ENCODE assay signal across 9 cellular contexts in the genomic region with DNA sequence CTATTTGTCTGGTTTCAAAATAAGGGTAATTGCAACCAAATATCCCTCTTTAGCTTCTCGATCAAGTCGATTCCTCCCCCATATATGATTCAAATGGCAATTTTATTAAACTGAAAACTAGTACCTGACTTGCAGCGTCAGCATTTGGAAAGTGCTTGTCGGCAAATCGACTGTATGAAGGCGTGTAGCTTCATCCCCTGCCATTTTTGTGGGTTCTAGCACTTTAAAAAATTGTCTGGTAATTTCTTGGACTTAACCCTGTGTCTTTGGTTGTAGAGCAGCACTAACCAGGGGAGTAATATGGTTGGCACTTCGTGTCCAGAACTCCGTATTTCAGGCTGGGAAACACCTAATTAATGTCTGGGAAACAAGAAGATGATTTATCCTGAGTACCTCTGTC. TPM values are rescaled to one million over a fixed set of nuclear protein-coding genes. Genes with fewer than 3 reads are reported as not detected.
DNase-seq lines count a peak whose midpoint lies in the region; ATAC-seq and TF ChIP-seq lines count a peak whose summit lies in the region.
"Had no signal": no experiment of that assay in that cellular context is flagged by ENCODE, and none has a peak within 500 bp of the region (broad histone marks: within the 10 kb centered on the region; RNA-seq: fewer than 3 reads in every experiment).

No MANE protein-coding gene starts in this region.

- H4K20me1 ChIP-seq in mammary epithelial cell (ENCODE audit: insufficient read depth, low read length): no peaks in the 10 kb centered on the region

- dilution Hi-C loops in mammary epithelial cell (cut with HindIII; ENCODE audit: low sequenced_read_pairs): no loop called here

- peak overlapping the region; percentile 71 for H3K4me3 Mint-ChIP-seq in natural killer cell
- H3K4me3 Mint-ChIP-seq in natural killer cell treated with Interleukin-12 subunit alpha and Interleukin-12 subunit beta and Interleukin-15 and Interleukin-18, amount 100 ng/mL, for 72 hours: no peak overlapping the region
- peak overlapping the region; percentile 85 for H3K4me3 Mint-ChIP-seq in memory B cell

- H3K9me3 ChIP-seq in mammary epithelial cell (replicated peaks; ENCODE audit: insufficient read depth, low read length) (no peaks in the 10 kb centered on the region), upper lobe of right lung (no peaks in the 10 kb centered on the region)

- peaks cover 4% of the 10 kb centered on the region for H3K36me3 Mint-ChIP-seq in natural killer cell
- H3K36me3 Mint-ChIP-seq in natural killer cell treated with Interleukin-12 subunit alpha and Interleukin-12 subunit beta and Interleukin-15 and Interleukin-18, amount 100 ng/mL, for 72 hours: peaks cover 11% of the 10 kb centered on the region
- H3K36me3 Mint-ChIP-seq in memory B cell: peaks cover 3% of the 10 kb centered on the region

- H3K9ac ChIP-seq in mammary epithelial cell (ENCODE audit: insufficient read depth, low read length): peak overlapping the region; percentile 47

- DNase-seq in natural killer cell (no peak), mammary epithelial cell (no peak), memory B cell (ENCODE audit: low spot score in 2 of 2) (no peak), upper lobe of right lung (no peak), NCI-H1048 (lab: John Stamatoyannopoulos, UW) (no peak), activated gamma-delta T cell treated with Interleukin-2 at 50 U/mL for 16 hours (no peak)
- DNase-seq in natural killer cell treated with Interleukin-12 subunit alpha and Interleukin-12 subunit beta and Interleukin-15 and Interleukin-18, amount 100 ng/mL, for 72 hours (ENCODE audit: low spot score): no peak

- H3K4me3 ChIP-seq in mammary epithelial cell (replicated peaks in 1 of 3; ENCODE audit: insufficient read depth in 1 of 3, low read depth in 2 of 3, low read length in 3 of 3) (peak overlapping the region; percentile 77 to 87 (median 86)), upper lobe of right lung (peak overlapping the region; percentile 59)

- H3K27ac ChIP-seq in mammary epithelial cell (ENCODE audit: insufficient read depth, low read depth, low read length) (no peak overlapping the region), upper lobe of right lung (peak overlapping the region; percentile 63)

- TF ChIP-seq CTCF in natural killer cell (IDR thresholded peaks at IDR 0.05): no peak
- no peak for TF ChIP-seq CTCF in mammary epithelial cell (conservative IDR thresholded peaks at IDR 0.05 in 1 of 2, IDR thresholded peaks at IDR 0.05 in 1 of 2; ENCODE audit: extremely low read depth in 1 of 2, insufficient read depth in 1 of 2, low read depth in 1 of 2, low read length in 2 of 2)
- TF ChIP-seq CTCF in upper lobe of right lung (IDR thresholded peaks at IDR 0.05): no peak

- H3K27ac Mint-ChIP-seq in natural killer cell (no peak overlapping the region), memory B cell (no peak overlapping the region)
- no peak overlapping the region for H3K27ac Mint-ChIP-seq in natural killer cell treated with Interleukin-12 subunit alpha and Interleukin-12 subunit beta and Interleukin-15 and Interleukin-18, amount 100 ng/mL, for 72 hours

- in situ Hi-C loops in mammary epithelial cell (cut with MboI; ENCODE audit: low sequenced_read_pairs in 2 of 2): no loop called here

- peak overlapping the region; percentile 56 for H2AFZ ChIP-seq in mammary epithelial cell (ENCODE audit: low read depth, low read length)

- CTCF ChIA-PET in mammary epithelial cell (lab: Charles Lee; ENCODE audit: low non-redundant PET): no interaction called here

- no peaks in the 10 kb centered on the region for H3K36me3 ChIP-seq in mammary epithelial cell (ENCODE audit: insufficient read depth, low read length)
- no peaks in the 10 kb centered on the region for H3K36me3 ChIP-seq in upper lobe of right lung

- peaks cover 16% of the 10 kb centered on the region for H3K4me1 ChIP-seq in mammary epithelial cell (ENCODE audit: insufficient read depth, low read length)
- H3K4me1 ChIP-seq in upper lobe of right lung: no peaks in the 10 kb centered on the region

- H3K79me2 ChIP-seq in mammary epithelial cell (ENCODE audit: insufficient read depth, low read length): no peaks in the 10 kb centered on the region

- intact Hi-C loops in natural killer cell (cut with micrococcal nuclease): no loop called here
- intact Hi-C loops in mammary epithelial cell (cut with micrococcal nuclease): loop anchor here (1.0 to 5.0 kb wide), 4 partner anchors 108 to 323 kb away; no protein-coding TSS in a partner anchor
- intact Hi-C loops in upper lobe of right lung (cut with DNase I): no loop called here

- no TSS peak for BruUV-seq in mammary epithelial cell (replicated peaks; lab: Mats Ljungman, UMichigan)

- no peak for ATAC-seq in natural killer cell
- no peak for ATAC-seq in natural killer cell treated with Interleukin-12 subunit alpha and Interleukin-12 subunit beta and Interleukin-15 and Interleukin-18, amount 100 ng/mL, for 72 hours
- ATAC-seq in memory B cell (ENCODE audit: low read depth): no peak
- ATAC-seq in upper lobe of right lung: no peak
- ATAC-seq in GM19324 (IDR thresholded peaks at IDR 0.05; ENCODE audit: low FRiP score, unreplicated experiment): no peak

- peaks cover 0 to 5% of the 10 kb centered on the region in 2 donors for H3K9me3 Mint-ChIP-seq in natural killer cell
- no peaks in the 10 kb centered on the region for H3K9me3 Mint-ChIP-seq in natural killer cell treated with Interleukin-12 subunit alpha and Interleukin-12 subunit beta and Interleukin-15 and Interleukin-18, amount 100 ng/mL, for 72 hours
- no peaks in the 10 kb centered on the region for H3K9me3 Mint-ChIP-seq in memory B cell

- H3K27me3 ChIP-seq in mammary epithelial cell (ENCODE audit: insufficient read depth, low read length): no peaks in the 10 kb centered on the region
- H3K27me3 ChIP-seq in upper lobe of right lung: peaks cover 17% of the 10 kb centered on the region

- H3K4me1 Mint-ChIP-seq in natural killer cell (peaks cover 0 to 6% of the 10 kb centered on the region in 2 donors), memory B cell (peaks cover 4% of the 10 kb centered on the region)
- H3K4me1 Mint-ChIP-seq in natural killer cell treated with Interleukin-12 subunit alpha and Interleukin-12 subunit beta and Interleukin-15 and Interleukin-18, amount 100 ng/mL, for 72 hours (ENCODE audit: low read depth in 2 of 2): peaks cover 6 to 13% of the 10 kb centered on the region in 2 donors

- H3K4me2 ChIP-seq in mammary epithelial cell (ENCODE audit: insufficient read depth, low read depth, low read length): peak overlapping the region; percentile 99

- H3K27me3 Mint-ChIP-seq in natural killer cell (ENCODE audit: low read depth in 2 of 2) (peaks cover 31 to 35% of the 10 kb centered on the region in 2 donors), memory B cell (peaks cover 8% of the 10 kb centered on the region)
- peaks cover 31 to 32% of the 10 kb centered on the region in 2 donors for H3K27me3 Mint-ChIP-seq in natural killer cell treated with Interleukin-12 subunit alpha and Interleukin-12 subunit beta and Interleukin-15 and Interleukin-18, amount 100 ng/mL, for 72 hours

- 20% methylated on average over 8 of the region's 8 CpGs for WGBS in mammary epithelial cell (ENCODE audit: low coverage, missing lambda C conversion rate)

RNA-seq across cellular contexts. Expression of gene MME, which starts 0.6 kb away (rescaled TPM):
- 1 to 10 TPM in 1 of 3 donors, under 1 TPM in 1, not detected in 1; 0.16 to 6.1 TPM for total RNA-seq in natural killer cell
- not detected for total RNA-seq in natural killer cell treated with Interleukin-12 subunit alpha and Interleukin-12 subunit beta and Interleukin-15 and Interleukin-18, amount 100 ng/mL, for 72 hours
- 10 to 100 TPM; 22.5 to 94.5 TPM for total RNA-seq in mammary epithelial cell
- polyA plus RNA-seq in mammary epithelial cell: 8.4 TPM
- polyA minus RNA-seq in mammary epithelial cell: not detected
- 79.1 TPM for total RNA-seq in upper lobe of right lung
- total RNA-seq: T-helper 1 cell treated with Interleukin-12 subunit alpha and Interleukin-12 subunit beta and Interleukin-4 antibody, amounts not matched to agents 30 ng/mL and 1 ng/mL, for 36 hours had no signal
